Comparison of ENCODE assay signal across 18 cellular contexts in genomic region chr7:140594131-140594691, GRCh38. TPM values are rescaled to one million over a fixed set of nuclear protein-coding genes. Genes with fewer than 3 reads are reported as not detected.
A peak's percentile ranks its signal among the peaks of the same experiment; 100 is the strongest.
DNase-seq lines count a peak whose midpoint lies in the region; ATAC-seq and TF ChIP-seq lines count a peak whose summit lies in the region.
"Had no signal": no experiment of that assay in that cellular context is flagged by ENCODE, and none has a peak within 500 bp of the region (broad histone marks: within the 10 kb centered on the region; RNA-seq: fewer than 3 reads in every experiment).

No MANE protein-coding gene starts in this region.

- peak overlapping the region; percentile 65 for H3K27ac Mint-ChIP-seq in glutamatergic neuron (ENCODE audit: unreplicated experiment)
- H3K27ac Mint-ChIP-seq in stimulated activated naive B cell treated with anti-CD40 and anti-IgM and Interleukin-4, amounts not matched to agents 10 μg/mL and 1 μg/mL and 100 μg/mL, for 72 hours, result peak overlapping the region; percentile 73

- peaks cover 20% of the 10 kb centered on the region for H3K4me1 Mint-ChIP-seq in glutamatergic neuron (ENCODE audit: low read depth, unreplicated experiment)
- H3K4me1 Mint-ChIP-seq in stimulated activated naive B cell treated with anti-CD40 and anti-IgM and Interleukin-4, amounts not matched to agents 10 μg/mL and 1 μg/mL and 100 μg/mL, for 72 hours, result peaks cover 0 to 1% of the 10 kb centered on the region in 2 donors

- peak; percentile 23 for ATAC-seq in Right ventricle myocardium superior (ENCODE audit: poor library complexity)
- ATAC-seq in stimulated activated naive B cell treated with anti-CD40 and anti-IgM and Interleukin-4, amounts not matched to agents 10 μg/mL and 1 μg/mL and 100 μg/mL, for 72 hours (replicated peaks), result no peak
- ATAC-seq in GM19455 (IDR thresholded peaks at IDR 0.05; ENCODE audit: unreplicated experiment), result no peak
- no peak for ATAC-seq in HG02852 (IDR thresholded peaks at IDR 0.05; ENCODE audit: unreplicated experiment)
- ATAC-seq: Panc1 had no signal

- H3K36me3 ChIP-seq in right atrium auricular region, result no peaks in the 10 kb centered on the region
- H3K36me3 ChIP-seq: BLaER1 treated with 17β-estradiol and CSF1 and Interleukin-3, amounts not matched to agents 10 nM and 100 nM had no signal

- no peaks in the 10 kb centered on the region for H3K27me3 Mint-ChIP-seq in glutamatergic neuron (ENCODE audit: unreplicated experiment)
- H3K27me3 Mint-ChIP-seq in stimulated activated naive B cell treated with anti-CD40 and anti-IgM and Interleukin-4, amounts not matched to agents 10 μg/mL and 1 μg/mL and 100 μg/mL, for 72 hours, result peaks cover 12 to 19% of the 10 kb centered on the region in 2 donors

- H3K9me3 ChIP-seq in right atrium auricular region, result no peaks in the 10 kb centered on the region
- H3K9me3 ChIP-seq: BLaER1 treated with 17β-estradiol and CSF1 and Interleukin-3, amounts not matched to agents 10 nM and 100 nM had no signal

- intact Hi-C loops in Right ventricle myocardium superior (cut with DNase I), result loop anchor here (10.0 kb wide), 1 partner anchor 51 kb away; the partner anchor contains the start of gene DENND2A

- H3K4me3 ChIP-seq in right atrium auricular region, result no peak overlapping the region
- H3K4me3 ChIP-seq: BLaER1 treated with 17β-estradiol and CSF1 and Interleukin-3, amounts not matched to agents 10 nM and 100 nM had no signal

- DNase-seq in Right ventricle myocardium superior (no peak), right atrium auricular region (ENCODE audit: low spot score) (no peak), glutamatergic neuron (peak; percentile 66), mesenteric fat pad (ENCODE audit: low spot score) (peak; percentile 59), KG1 (lab: John Stamatoyannopoulos, UW) (no peak)
- no peak for DNase-seq in stimulated activated naive B cell treated with anti-CD40 and anti-IgM and Interleukin-4, amounts not matched to agents 10 μg/mL and 1 μg/mL and 100 μg/mL, for 72 hours
- DNase-seq: 8988T, DMS153, EL, HCEC 1CT, NCI-H146, NCI-H226, SHP77 had no signal

- TF ChIP-seq CTCF in right atrium auricular region (IDR thresholded peaks at IDR 0.05) (no peak), glutamatergic neuron (IDR thresholded peaks at IDR 0.05; ENCODE audit: partially characterized antibody, unreplicated experiment) (no peak)

- H3K4me3 Mint-ChIP-seq in glutamatergic neuron (ENCODE audit: unreplicated experiment), result peak overlapping the region; percentile 78
- no peak overlapping the region for H3K4me3 Mint-ChIP-seq in stimulated activated naive B cell treated with anti-CD40 and anti-IgM and Interleukin-4, amounts not matched to agents 10 μg/mL and 1 μg/mL and 100 μg/mL, for 72 hours
- H3K4me3 Mint-ChIP-seq: IgD-negative memory B cell had no signal

- peaks cover 0 to 20% of the 10 kb centered on the region in 2 donors for H3K4me1 ChIP-seq in right atrium auricular region

- H3K9me3 Mint-ChIP-seq in glutamatergic neuron (ENCODE audit: unreplicated experiment), result peaks cover 2% of the 10 kb centered on the region
- H3K9me3 Mint-ChIP-seq in stimulated activated naive B cell treated with anti-CD40 and anti-IgM and Interleukin-4, amounts not matched to agents 10 μg/mL and 1 μg/mL and 100 μg/mL, for 72 hours, result no peaks in the 10 kb centered on the region

- H3K27ac ChIP-seq in right atrium auricular region, result no peak overlapping the region
- H3K27ac ChIP-seq: BLaER1 treated with 17β-estradiol and CSF1 and Interleukin-3, amounts not matched to agents 10 nM and 100 nM had no signal

- no peaks in the 10 kb centered on the region for H3K27me3 ChIP-seq in right atrium auricular region
- H3K27me3 ChIP-seq: BLaER1 treated with 17β-estradiol and CSF1 and Interleukin-3, amounts not matched to agents 10 nM and 100 nM had no signal

- no peaks in the 10 kb centered on the region for H3K36me3 Mint-ChIP-seq in glutamatergic neuron (ENCODE audit: unreplicated experiment)
- no peaks in the 10 kb centered on the region for H3K36me3 Mint-ChIP-seq in stimulated activated naive B cell treated with anti-CD40 and anti-IgM and Interleukin-4, amounts not matched to agents 10 μg/mL and 1 μg/mL and 100 μg/mL, for 72 hours
- H3K36me3 Mint-ChIP-seq: IgD-negative memory B cell had no signal

RNA-seq across cellular contexts. Expression of gene DENND2A, which starts 46.4 kb away (rescaled TPM):
- 11.6 TPM for total RNA-seq in Right ventricle myocardium superior
- total RNA-seq in right atrium auricular region, result 10 to 100 TPM in 1 of 2 donors, 1 to 10 TPM in 1; 9.2 to 10.5 TPM
- 64.7 TPM for total RNA-seq in glutamatergic neuron (ENCODE audit: unreplicated experiment)
- total RNA-seq in mesenteric fat pad, result 24.6 TPM

Comparison
In these comparisons a context has a peak if more than half of its experiments do, and no peak if none do; other contexts are left out.
1. DNase-seq: peak in glutamatergic neuron (single experiment) and mesenteric fat pad (single experiment); none in Right ventricle myocardium superior (single experiment), right atrium auricular region (single experiment), stimulated activated naive B cell treated with anti-CD40 and anti-IgM and Interleukin-4, amounts not matched to agents 10 μg/mL and 1 μg/mL and 100 μg/mL, for 72 hours (single experiment) and KG1 (single experiment).